Comparison of ENCODE assay signal across 1 cellular context in the genomic region with DNA sequence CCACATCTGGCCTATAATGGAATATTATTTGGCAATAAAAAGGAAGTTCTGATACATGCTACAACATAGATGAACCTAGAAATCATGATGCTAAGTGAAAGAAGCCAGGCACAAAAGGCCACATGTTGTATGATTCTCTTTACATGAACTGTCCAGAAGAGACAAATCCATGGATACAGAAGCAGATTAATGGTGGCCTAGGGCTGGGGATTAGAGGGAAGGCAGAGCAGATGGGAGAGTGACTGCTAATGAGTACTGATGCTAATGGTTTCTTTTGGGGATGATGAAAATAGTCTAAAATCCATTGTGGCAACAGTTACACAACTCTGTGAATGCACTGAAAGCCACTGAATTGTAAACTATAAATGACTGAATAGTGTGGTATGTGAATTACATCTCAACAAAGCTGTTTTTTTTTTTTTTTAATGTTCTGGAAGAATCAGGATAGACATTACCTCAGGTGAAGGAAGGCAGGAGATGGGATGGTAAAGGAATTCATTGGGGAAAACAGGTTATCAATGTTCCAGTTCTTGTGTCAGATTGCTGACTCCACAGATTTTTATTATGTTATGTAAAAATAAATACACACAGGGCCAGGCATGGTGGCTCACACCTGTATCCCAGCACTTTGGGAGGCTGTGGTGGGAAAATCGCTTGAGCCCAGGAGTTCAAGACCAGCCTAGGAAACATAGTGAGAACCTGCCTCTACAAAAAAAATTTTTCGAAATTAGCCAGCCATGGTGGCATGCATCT.
TF ChIP-seq lines count a peak whose summit lies in the region.

No MANE protein-coding gene starts in this region.

TF ChIP-seq in K562, 482 proteins besides CTCF, POLR2A, EP300 and RAD21:
- TF ChIP-seq SRSF7 (optimal IDR thresholded peaks at IDR 0.05; ENCODE audit: low read depth, low read length) (no peak), KAT8 (IDR thresholded peaks at IDR 0.05; ENCODE audit: low read depth) (no peak), KLF1 (tag; IDR thresholded peaks at IDR 0.05) (no peak), MCM5 (IDR thresholded peaks at IDR 0.05; ENCODE audit: low read depth) (no peak), MAFF (IDR thresholded peaks at IDR 0.05; ENCODE audit: low read length) (peak; percentile 57), NFIC (IDR thresholded peaks at IDR 0.05) (no peak), MAFG (tag; conservative IDR thresholded peaks at IDR 0.05) (peak; percentile 58; the same call in 1 of the 2 replicates), ZNF778 (CRISPR knock-in tag; IDR thresholded peaks at IDR 0.05) (no peak), PRMT5 (CRISPR knock-in tag; IDR thresholded peaks at IDR 0.05) (no peak), BDP1 (IDR thresholded peaks at IDR 0.05; ENCODE audit: insufficient read depth, insufficient read length) (no peak), ZNF316 (IDR thresholded peaks at IDR 0.05) (peak; percentile 78), RAD51 (IDR thresholded peaks at IDR 0.05; ENCODE audit: borderline replicate concordance, low read depth) (no peak), MAFK (IDR thresholded peaks at IDR 0.05; ENCODE audit: low read length) (peak; percentile 62), C11orf30 (IDR thresholded peaks at IDR 0.05; ENCODE audit: low read depth) (peak; percentile 70)
- TF ChIP-seq, protein P1, sequence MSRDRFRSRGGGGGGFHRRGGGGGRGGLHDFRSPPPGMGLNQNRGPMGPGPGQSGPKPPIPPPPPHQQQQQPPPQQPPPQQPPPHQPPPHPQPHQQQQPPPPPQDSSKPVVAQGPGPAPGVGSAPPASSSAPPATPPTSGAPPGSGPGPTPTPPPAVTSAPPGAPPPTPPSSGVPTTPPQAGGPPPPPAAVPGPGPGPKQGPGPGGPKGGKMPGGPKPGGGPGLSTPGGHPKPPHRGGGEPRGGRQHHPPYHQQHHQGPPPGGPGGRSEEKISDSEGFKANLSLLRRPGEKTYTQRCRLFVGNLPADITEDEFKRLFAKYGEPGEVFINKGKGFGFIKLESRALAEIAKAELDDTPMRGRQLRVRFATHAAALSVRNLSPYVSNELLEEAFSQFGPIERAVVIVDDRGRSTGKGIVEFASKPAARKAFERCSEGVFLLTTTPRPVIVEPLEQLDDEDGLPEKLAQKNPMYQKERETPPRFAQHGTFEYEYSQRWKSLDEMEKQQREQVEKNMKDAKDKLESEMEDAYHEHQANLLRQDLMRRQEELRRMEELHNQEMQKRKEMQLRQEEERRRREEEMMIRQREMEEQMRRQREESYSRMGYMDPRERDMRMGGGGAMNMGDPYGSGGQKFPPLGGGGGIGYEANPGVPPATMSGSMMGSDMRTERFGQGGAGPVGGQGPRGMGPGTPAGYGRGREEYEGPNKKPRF (IDR thresholded peaks at IDR 0.05; ENCODE audit: low read depth, low read length), result no peak
